In genomic region chr9:132826131-132826530, GRCh38 we compare ENCODE assay signal across 18 cellular contexts. TPM values are rescaled to one million over a fixed set of nuclear protein-coding genes. Genes with fewer than 3 reads are reported as not detected.
DNase-seq lines count a peak whose midpoint lies in the region; ATAC-seq and TF ChIP-seq lines count a peak whose summit lies in the region.
"Had no signal": no experiment of that assay in that cellular context is flagged by ENCODE, and none has a peak within 500 bp of the region (broad histone marks: within the 10 kb centered on the region; RNA-seq: fewer than 3 reads in every experiment).

No MANE protein-coding gene starts in this region.

- no peaks in the 10 kb centered on the region for H3K27me3 ChIP-seq in upper lobe of right lung
- H3K27me3 ChIP-seq: BLaER1 had no signal

- ATAC-seq in Right ventricle myocardium superior (ENCODE audit: poor library complexity) (no peak), upper lobe of right lung (no peak)
- ATAC-seq: CD8-positive, alpha-beta T cell; GM12878 had no signal

- no peaks in the 10 kb centered on the region for H3K9me3 ChIP-seq in upper lobe of right lung
- H3K9me3 ChIP-seq: BLaER1, Caco-2 had no signal

- intact Hi-C loops in cardiac septum (cut with DNase I) (no loop called here), Right ventricle myocardium superior (cut with DNase I) (no loop called here), upper lobe of right lung (cut with DNase I) (no loop called here)

- no peaks in the 10 kb centered on the region for H3K36me3 ChIP-seq in upper lobe of right lung
- H3K36me3 ChIP-seq: BLaER1 had no signal

- H3K4me3 ChIP-seq in upper lobe of right lung, result no peak overlapping the region
- H3K4me3 ChIP-seq: BLaER1, GM12878 had no signal

- H3K4me1 ChIP-seq in upper lobe of right lung, result peaks cover 5% of the 10 kb centered on the region
- H3K4me1 ChIP-seq: Caco-2 had no signal

- H3K27ac ChIP-seq in upper lobe of right lung, result no peak overlapping the region
- H3K27ac ChIP-seq: 22Rv1, BLaER1, C4-2B had no signal

- DNase-seq in cardiac septum (ENCODE audit: low spot score), result peak; percentile 69
- no peak for DNase-seq in Right ventricle myocardium superior
- peak; percentile 89 for DNase-seq in mesenteric fat pad (ENCODE audit: low spot score)
- peak; percentile 57 for DNase-seq in upper lobe of right lung
- DNase-seq in NCI-H82 treated with DMSO at 0.1 percent for 48 hours (lab: John Stamatoyannopoulos, UW; ENCODE audit: unreplicated experiment), result no peak
- no peak for DNase-seq in HK-2 (ENCODE audit: unreplicated experiment)
- DNase-seq: CD4-positive, CD25-positive, alpha-beta regulatory T cell; CD8-positive, alpha-beta T cell; DMS79; EL; GDM1; H7; HCEC 1CT had no signal

- no peak for TF ChIP-seq CTCF in upper lobe of right lung (IDR thresholded peaks at IDR 0.05)

RNA-seq across cellular contexts. Expression of gene AK8, which starts 52.0 kb away (rescaled TPM):
- total RNA-seq in cardiac septum (0.13 TPM), Right ventricle myocardium superior (0.22 TPM), mesenteric fat pad (1.5 TPM), upper lobe of right lung (0.55 TPM)
- total RNA-seq: CD4-positive, CD25-positive, alpha-beta regulatory T cell; CD8-positive, alpha-beta T cell; GM12878 had no signal

RNA-seq across cellular contexts. Expression of gene SPACA9, which starts 52.6 kb away (rescaled TPM):
- total RNA-seq in cardiac septum (5.4 TPM), Right ventricle myocardium superior (3.5 TPM), mesenteric fat pad (3.9 TPM), upper lobe of right lung (3.3 TPM)

Comparison
In these comparisons a context has a peak if more than half of its experiments do, and no peak if none do; other contexts are left out.
1. DNase-seq: peak in cardiac septum (single experiment), mesenteric fat pad (single experiment) and upper lobe of right lung (single experiment); none in Right ventricle myocardium superior (single experiment), NCI-H82 treated with DMSO at 0.1 percent for 48 hours (single experiment) and HK-2 (single experiment).